Comparison of ENCODE assay signal across 1 cellular context in genomic region chr20:23755131-23755611, GRCh38.
TF ChIP-seq lines count a peak whose summit lies in the region.

No MANE protein-coding gene starts in this region.

TF ChIP-seq in endothelial cell of umbilical vein, 7 proteins besides CTCF, POLR2A, EP300 and RAD21:
- TF ChIP-seq JUN (IDR thresholded peaks at IDR 0.05; ENCODE audit: borderline replicate concordance, insufficient read depth, insufficient read length, low read depth): peak; percentile 35
- peak; percentile 57 for TF ChIP-seq POLR2AphosphoS5 (IDR thresholded peaks at IDR 0.05; ENCODE audit: insufficient read depth, low read depth, low read length)
- peak; percentile 45 for TF ChIP-seq GATA2 (IDR thresholded peaks at IDR 0.05; ENCODE audit: insufficient read depth, insufficient read length, low read depth, low read length)
- peak; percentile 81 for TF ChIP-seq FOS (IDR thresholded peaks at IDR 0.05; ENCODE audit: borderline replicate concordance, insufficient read depth, low read length)
